Comparison of ENCODE assay signal across 16 cellular contexts in the genomic region with DNA sequence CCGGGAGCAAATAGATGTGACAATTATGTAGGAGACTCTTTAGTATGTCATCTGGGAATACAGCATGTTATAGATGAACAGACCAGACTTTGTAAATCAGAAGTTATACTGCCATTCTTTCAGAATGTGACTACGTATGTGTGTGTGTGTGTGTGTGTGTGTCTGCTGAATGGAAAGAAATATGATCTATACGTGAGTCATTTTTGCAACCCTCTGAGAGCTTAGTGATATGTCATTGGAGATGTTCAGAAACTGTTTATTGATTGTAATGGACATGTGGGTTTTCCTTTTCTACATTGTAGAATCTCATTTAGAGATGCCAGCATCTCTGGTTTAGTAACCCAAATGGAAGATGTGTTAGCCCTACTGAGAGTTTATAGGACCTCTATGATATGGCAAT.
"Had no signal": no experiment of that assay in that cellular context is flagged by ENCODE, and none has a peak within 500 bp of the region (broad histone marks: within the 10 kb centered on the region; RNA-seq: fewer than 3 reads in every experiment).

No MANE protein-coding gene starts in this region.

- H3K4me1 Mint-ChIP-seq: activated T-helper 17 cell treated with anti-CD3 and anti-CD28 coated beads, Interleukin-2, amount 50 U/mL, for 72 hours; nephron; stimulated activated effector memory CD8-positive, alpha-beta T cell treated with anti-CD3 and anti-CD28 coated beads, Interleukin-12 subunit alpha, Interleukin-12 subunit beta, amount 100 ng/mL, for 72 hours; stimulated activated naive CD8-positive, alpha-beta T cell treated with anti-CD3 and anti-CD28 coated beads, Interleukin-15, amount 100 ng/mL, for 72 hours; WTC11 had no signal

- H3K9me3 ChIP-seq: adrenal gland, ascending aorta, tibial artery had no signal

- H3K36me3 ChIP-seq: adrenal gland, ascending aorta, left lung, tibial artery had no signal

- ATAC-seq: activated T-helper 17 cell treated with anti-CD3 and anti-CD28 coated beads, Interleukin-2, amount 50 U/mL, for 72 hours; left lung; right cardiac atrium; stimulated activated effector memory CD8-positive, alpha-beta T cell treated with anti-CD3 and anti-CD28 coated beads, Interleukin-12 subunit alpha, Interleukin-12 subunit beta, amount 100 ng/mL, for 72 hours; stimulated activated naive CD8-positive, alpha-beta T cell treated with anti-CD3 and anti-CD28 coated beads, Interleukin-15, amount 100 ng/mL, for 72 hours; WTC11 had no signal

- DNase-seq: activated T-cell treated with anti-CD3 and anti-CD28 coated beads, Interleukin-2, amount 50 U/mL, for 1 hour; adrenal gland; left lung; right cardiac atrium; stimulated activated CD4-positive, alpha-beta T cell treated with anti-CD3 and anti-CD28 coated beads, Interleukin-2, amount 100 ng/mL, for 24 hours; stimulated activated naive CD8-positive, alpha-beta T cell treated with anti-CD3 and anti-CD28 coated beads, Interleukin-15, amount 100 ng/mL, for 72 hours; T-helper 9 cell; tibial artery had no signal

- H3K36me3 Mint-ChIP-seq: activated naive CD8-positive, alpha-beta T cell; stimulated activated effector memory CD8-positive, alpha-beta T cell treated with anti-CD3 and anti-CD28 coated beads, Interleukin-12 subunit alpha, Interleukin-12 subunit beta, amount 100 ng/mL, for 72 hours had no signal

- H3K4me1 ChIP-seq: adrenal gland, ascending aorta, left lung, parathyroid adenoma, tibial artery had no signal

- H3K4me3 ChIP-seq: adrenal gland, ascending aorta, left lung, skin epidermis, tibial artery had no signal

- H3K27ac ChIP-seq: adrenal gland, ascending aorta, left lung, parathyroid adenoma, skin epidermis, tibial artery had no signal

- H3K79me2 ChIP-seq: parathyroid adenoma had no signal

- H3K27ac Mint-ChIP-seq: activated naive CD8-positive, alpha-beta T cell; activated T-helper 17 cell treated with anti-CD3 and anti-CD28 coated beads, Interleukin-2, amount 50 U/mL, for 72 hours; nephron; stimulated activated effector memory CD8-positive, alpha-beta T cell treated with anti-CD3 and anti-CD28 coated beads, Interleukin-12 subunit alpha, Interleukin-12 subunit beta, amount 100 ng/mL, for 72 hours; WTC11 had no signal

- H3K27me3 ChIP-seq: adrenal gland, ascending aorta, left lung, tibial artery had no signal

- H2AFZ ChIP-seq: parathyroid adenoma had no signal

- H3K4me3 Mint-ChIP-seq: activated naive CD8-positive, alpha-beta T cell; activated T-helper 17 cell treated with anti-CD3 and anti-CD28 coated beads, Interleukin-2, amount 50 U/mL, for 72 hours; nephron; stimulated activated effector memory CD8-positive, alpha-beta T cell treated with anti-CD3 and anti-CD28 coated beads, Interleukin-12 subunit alpha, Interleukin-12 subunit beta, amount 100 ng/mL, for 72 hours; stimulated activated naive CD8-positive, alpha-beta T cell treated with anti-CD3 and anti-CD28 coated beads, Interleukin-15, amount 100 ng/mL, for 72 hours; WTC11 had no signal

- H3K9ac ChIP-seq: parathyroid adenoma had no signal

- H3K27me3 Mint-ChIP-seq: activated naive CD8-positive, alpha-beta T cell; activated T-helper 17 cell treated with anti-CD3 and anti-CD28 coated beads, Interleukin-2, amount 50 U/mL, for 72 hours; stimulated activated naive CD8-positive, alpha-beta T cell treated with anti-CD3 and anti-CD28 coated beads, Interleukin-15, amount 100 ng/mL, for 72 hours had no signal
